In the genomic region with DNA sequence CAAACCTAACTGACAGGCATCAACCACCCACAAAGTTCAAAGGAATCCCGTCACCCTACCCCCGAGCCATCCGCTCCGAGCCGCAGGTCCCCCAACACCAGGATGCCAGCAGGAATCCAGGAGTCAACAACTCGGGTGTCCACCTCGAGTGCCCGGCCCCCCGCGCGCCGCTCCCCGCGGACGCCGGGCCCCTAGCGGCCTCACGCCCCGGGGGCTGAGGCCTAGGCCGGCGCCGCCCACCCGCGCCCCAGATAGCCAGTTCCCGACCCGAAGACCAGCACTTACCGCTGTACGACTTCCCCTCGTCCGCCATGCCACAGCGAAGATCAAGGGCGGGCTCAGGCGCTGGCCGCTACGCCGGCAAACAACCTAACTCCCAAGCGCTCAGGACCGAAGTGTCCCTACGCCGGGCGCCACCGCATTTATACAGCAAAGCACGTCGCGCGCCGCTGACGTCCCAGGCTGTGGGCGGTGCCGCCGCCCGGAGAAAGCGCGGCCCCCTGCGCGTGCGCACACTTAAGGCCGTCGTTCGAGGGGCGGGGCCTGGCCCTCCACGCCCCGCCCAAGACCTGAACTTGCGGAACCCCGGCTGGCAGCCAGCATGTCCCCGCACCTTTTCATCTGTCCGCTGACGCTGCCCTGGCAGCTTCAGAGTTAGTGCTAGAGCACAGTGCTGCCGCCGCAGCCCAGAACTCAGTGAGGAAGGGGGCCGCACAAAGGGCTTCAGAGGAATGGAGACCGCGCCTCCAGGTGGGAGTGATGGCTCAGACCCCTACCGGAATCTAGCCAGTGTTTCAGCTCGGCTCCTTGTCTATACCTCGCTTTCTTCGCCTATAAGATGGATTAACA, we compare ENCODE assay signal across 8 cellular contexts. TPM values are rescaled to one million over a fixed set of nuclear protein-coding genes. Genes with fewer than 3 reads are reported as not detected.
DNase-seq lines count a peak whose midpoint lies in the region; ATAC-seq and TF ChIP-seq lines count a peak whose summit lies in the region.

A gene (minus strand): TSS at position 397 of the 849 bp plus-strand sequence. CDS start 84 bp downstream, at position 313.

- peak; percentile 49 to 98 for TF ChIP-seq POLR2A in vagina (IDR thresholded peaks at IDR 0.05)

- intact Hi-C loops in right cardiac atrium (cut with DNase I), result no loop called here
- intact Hi-C loops in vagina (cut with DNase I), result no loop called here

- H3K4me3 ChIP-seq in right cardiac atrium (ENCODE audit: low read length) (peak within 1 kb of the TSS; percentile 79), rectal smooth muscle tissue (ENCODE audit: low read length) (peak within 1 kb of the TSS; percentile 95), vagina (peak within 1 kb of the TSS; percentile 77 to 85)

- TF ChIP-seq CTCF in vagina (IDR thresholded peaks at IDR 0.05), result peak in 1 of 3 experiments; percentile 5

- WGBS in right cardiac atrium, result under 1% methylated on average over 77 of the region's 77 CpGs

- ATAC-seq in GM18502 (IDR thresholded peaks at IDR 0.05; ENCODE audit: poor library complexity, unreplicated experiment) (peak; percentile 76), HG02943 (IDR thresholded peaks at IDR 0.05; ENCODE audit: low read depth, unreplicated experiment) (peak; percentile 76), right cardiac atrium (peak; percentile 94 to 95)

- H3K9me3 ChIP-seq in right cardiac atrium (ENCODE audit: control insufficient read depth, low read length), result no peaks in the 10 kb centered on the region
- no peaks in the 10 kb centered on the region for H3K9me3 ChIP-seq in vagina

- H3K27me3 ChIP-seq in right cardiac atrium (ENCODE audit: control insufficient read depth, insufficient read depth), result no peaks in the 10 kb centered on the region
- no peaks in the 10 kb centered on the region for H3K27me3 ChIP-seq in rectal smooth muscle tissue (ENCODE audit: control insufficient read depth, insufficient read depth, low read length)
- no peaks in the 10 kb centered on the region for H3K27me3 ChIP-seq in vagina

- H3K4me1 ChIP-seq in right cardiac atrium (ENCODE audit: control insufficient read depth, insufficient read depth, low read length), result peaks cover 3% of the 10 kb centered on the region
- peaks cover 11% of the 10 kb centered on the region for H3K4me1 ChIP-seq in rectal smooth muscle tissue (ENCODE audit: control insufficient read depth, insufficient read depth, low read length)
- peaks cover 45% of the 10 kb centered on the region for H3K4me1 ChIP-seq in vagina

- H3K9ac ChIP-seq in rectal smooth muscle tissue (ENCODE audit: low read length), result peak within 1 kb of the TSS; percentile 91

- peaks cover 28% of the 10 kb centered on the region for H3K36me3 ChIP-seq in rectal smooth muscle tissue (ENCODE audit: control insufficient read depth, insufficient read depth, low read length)
- peaks cover 6 to 39% of the 10 kb centered on the region in 2 donors for H3K36me3 ChIP-seq in vagina

- DNase-seq in NCI-H187 treated with DMSO at 0.1 percent for 48 hours (lab: John Stamatoyannopoulos, UW), result peak; percentile 46
- peak; percentile 93 to 95 (median 94) for DNase-seq in T-helper 2 cell
- peak; percentile 94 to 98 (median 98) for DNase-seq in right cardiac atrium
- peak in 1 of 2 donors; percentile 95 for DNase-seq in vagina (ENCODE audit: extremely low spot score in 2 of 2)

- H3K27ac ChIP-seq in angular gyrus (ENCODE audit: low read depth, low read length) (peak within 1 kb of the TSS; percentile 92), right cardiac atrium (ENCODE audit: low read length) (peak within 1 kb of the TSS; percentile 95), rectal smooth muscle tissue (ENCODE audit: low read depth, low read length) (peak within 1 kb of the TSS; percentile 91), vagina (peak within 1 kb of the TSS; percentile 93)

RNA-seq across cellular contexts. Expression of the gene that starts here (rescaled TPM):
- 10 to 100 TPM; 40.3 to 56.4 (median 47.1) TPM for total RNA-seq in right cardiac atrium
- polyA plus RNA-seq in right cardiac atrium, result 45.8 TPM
- 64.1 TPM for total RNA-seq in vagina
